2 cellular contexts compared by ENCODE assay signal in genomic region chr12:100199347-100200136, GRCh38.
A peak's percentile ranks its signal among the peaks of the same experiment; 100 is the strongest.
TF ChIP-seq lines count a peak whose summit lies in the region.

No MANE protein-coding gene starts in this region.

TF ChIP-seq in WTC11, 78 proteins besides CTCF, POLR2A, EP300 and RAD21 (continued from another document):
- TF ChIP-seq FOXP4 (CRISPR knock-in tag; IDR thresholded peaks at IDR 0.05) (0 out of 2 replicates have a peak, but pooled peaks have one; percentile 29), SP1 (CRISPR knock-in tag; conservative IDR thresholded peaks at IDR 0.05) (0 out of 2 replicates have a peak, but pooled peaks have one; percentile 42), ESRRA (CRISPR knock-in tag; IDR thresholded peaks at IDR 0.05; ENCODE audit: borderline replicate concordance) (peak; percentile 67; the same call in 1 of the 2 replicates), E2F4 (CRISPR knock-in tag; IDR thresholded peaks at IDR 0.05; ENCODE audit: borderline replicate concordance, low read depth) (no peak), RELA (CRISPR knock-in tag; IDR thresholded peaks at IDR 0.05; ENCODE audit: borderline replicate concordance) (peak; percentile 34; the same call in 1 of the 2 replicates), GABPB1 (CRISPR knock-in tag; IDR thresholded peaks at IDR 0.05) (peak; percentile 39; the same call in 1 of the 2 replicates), ZBTB21 (CRISPR knock-in tag; IDR thresholded peaks at IDR 0.05; ENCODE audit: borderline replicate concordance) (peak; percentile 35; the same call in 1 of the 2 replicates), ATF1 (CRISPR knock-in tag; IDR thresholded peaks at IDR 0.05) (no peak), HMGXB4 (CRISPR knock-in tag; IDR thresholded peaks at IDR 0.05) (peak; percentile 30; the same call in 1 of the 2 replicates), JAZF1 (CRISPR knock-in tag; IDR thresholded peaks at IDR 0.05) (no peak), NFE2L1 (CRISPR knock-in tag; IDR thresholded peaks at IDR 0.05) (no peak), ARID4B (CRISPR knock-in tag; IDR thresholded peaks at IDR 0.05; ENCODE audit: borderline replicate concordance) (0 out of 2 replicates have a peak, but pooled peaks have one; percentile 35), ZMAT4 (CRISPR knock-in tag; IDR thresholded peaks at IDR 0.05) (no peak), HMGA2 (CRISPR knock-in tag; IDR thresholded peaks at IDR 0.05) (no peak), TP53 (CRISPR knock-in tag; IDR thresholded peaks at IDR 0.05) (peak; percentile 64; the same call in 1 of the 2 replicates), ZNF416 (CRISPR knock-in tag; IDR thresholded peaks at IDR 0.05) (0 out of 2 replicates have a peak, but pooled peaks have one; percentile 51), ZNF121 (CRISPR knock-in tag; IDR thresholded peaks at IDR 0.05) (peak; percentile 99), OVOL2 (CRISPR knock-in tag; IDR thresholded peaks at IDR 0.05; ENCODE audit: borderline replicate concordance) (no peak), FOXJ3 (CRISPR knock-in tag; IDR thresholded peaks at IDR 0.05; ENCODE audit: borderline replicate concordance) (no peak)

TF ChIP-seq in HepG2, 621 proteins besides CTCF, POLR2A, EP300 and RAD21 (continued from another document and continues in another):
- no peak for TF ChIP-seq ZSCAN5A (CRISPR knock-in tag; IDR thresholded peaks at IDR 0.05; ENCODE audit: borderline replicate concordance)
- peak; percentile 89; the same call in 1 of the 2 replicates for TF ChIP-seq SAP130 (CRISPR knock-in tag; IDR thresholded peaks at IDR 0.05; ENCODE audit: low read depth)
- 0 out of 2 replicates have a peak, but pooled peaks have one; percentile 23 for TF ChIP-seq ZNF512 (CRISPR knock-in tag; IDR thresholded peaks at IDR 0.05)
- peak; percentile 18; the same call in 1 of the 2 replicates for TF ChIP-seq ZNF792 (CRISPR knock-in tag; IDR thresholded peaks at IDR 0.05)
- no peak for TF ChIP-seq ZNF740 (CRISPR knock-in tag; IDR thresholded peaks at IDR 0.05)
- TF ChIP-seq HOXA3 (CRISPR knock-in tag; IDR thresholded peaks at IDR 0.05), result peak; percentile 60
- no peak for TF ChIP-seq FOSL2 (CRISPR knock-in tag; IDR thresholded peaks at IDR 0.05)
- TF ChIP-seq ZBTB26 (CRISPR knock-in tag; IDR thresholded peaks at IDR 0.05; ENCODE audit: borderline replicate concordance), result no peak
- TF ChIP-seq POLR2AphosphoS2 (IDR thresholded peaks at IDR 0.05; ENCODE audit: low read depth, low read length), result no peak
- TF ChIP-seq ZNF460 (CRISPR knock-in tag; IDR thresholded peaks at IDR 0.05; ENCODE audit: borderline replicate concordance), result peak; percentile 17; the same call in 1 of the 2 replicates
- peak; percentile 80 for TF ChIP-seq POGK (CRISPR knock-in tag; conservative IDR thresholded peaks at IDR 0.05)
- 0 out of 2 replicates have a peak, but pooled peaks have one; percentile 15 for TF ChIP-seq ZNF264 (CRISPR knock-in tag; IDR thresholded peaks at IDR 0.05)
- TF ChIP-seq HNRNPK (IDR thresholded peaks at IDR 0.05; ENCODE audit: low read depth, low read length, poor library complexity, severe bottlenecking), result peak; percentile 27
- TF ChIP-seq FLYWCH1 (CRISPR knock-in tag; IDR thresholded peaks at IDR 0.05), result 0 out of 2 replicates have a peak, but pooled peaks have one; percentile 53
- peak; percentile 64; the same call in 1 of the 2 replicates for TF ChIP-seq MYC (CRISPR knock-in tag; IDR thresholded peaks at IDR 0.05; ENCODE audit: borderline replicate concordance)
- TF ChIP-seq ZNF777 (CRISPR knock-in tag; IDR thresholded peaks at IDR 0.05), result peak; percentile 99
- TF ChIP-seq SP1 (IDR thresholded peaks at IDR 0.05), result no peak
- peak; percentile 58; the same call in 1 of the 2 replicates for TF ChIP-seq SP1 (CRISPR knock-in tag; IDR thresholded peaks at IDR 0.05)
- TF ChIP-seq THAP7 (CRISPR knock-in tag; IDR thresholded peaks at IDR 0.05), result peak; percentile 67; the same call in 1 of the 2 replicates
- TF ChIP-seq NFYB (CRISPR knock-in tag; IDR thresholded peaks at IDR 0.05), result no peak
- TF ChIP-seq KAT8 (CRISPR knock-in tag; IDR thresholded peaks at IDR 0.05), result peak; percentile 40; the same call in 1 of the 2 replicates
- TF ChIP-seq DBP (CRISPR knock-in tag; IDR thresholded peaks at IDR 0.05; ENCODE audit: not compliant biosample characterization), result peak; percentile 52
- TF ChIP-seq CBX5 (CRISPR knock-in tag; IDR thresholded peaks at IDR 0.05; ENCODE audit: borderline replicate concordance), result peak; percentile 43; the same call in 1 of the 2 replicates
- peak; percentile 78 for TF ChIP-seq RXRA (CRISPR knock-in tag; IDR thresholded peaks at IDR 0.05)
- peak; percentile 70 for TF ChIP-seq ASH2L (IDR thresholded peaks at IDR 0.05; ENCODE audit: insufficient read length, low read depth, low read length)
- TF ChIP-seq YY1 (IDR thresholded peaks at IDR 0.05; ENCODE audit: insufficient read depth, insufficient replicate concordance, low read depth, low read length), result peak; percentile 69
- TF ChIP-seq SNAI1 (CRISPR knock-in tag; IDR thresholded peaks at IDR 0.05; ENCODE audit: borderline replicate concordance), result 0 out of 2 replicates have a peak, but pooled peaks have one; percentile 31
- peak; percentile 54 for TF ChIP-seq ZNF331 (CRISPR knock-in tag; IDR thresholded peaks at IDR 0.05)
- peak; percentile 39 for TF ChIP-seq POGZ (CRISPR knock-in tag; IDR thresholded peaks at IDR 0.05)
- peak; percentile 26; the same call in 1 of the 2 replicates for TF ChIP-seq ZNF503 (CRISPR knock-in tag; IDR thresholded peaks at IDR 0.05)
- TF ChIP-seq MIER2 (CRISPR knock-in tag; IDR thresholded peaks at IDR 0.05), result no peak
